ENCODE assay signal across 17 cellular contexts in the genomic region with DNA sequence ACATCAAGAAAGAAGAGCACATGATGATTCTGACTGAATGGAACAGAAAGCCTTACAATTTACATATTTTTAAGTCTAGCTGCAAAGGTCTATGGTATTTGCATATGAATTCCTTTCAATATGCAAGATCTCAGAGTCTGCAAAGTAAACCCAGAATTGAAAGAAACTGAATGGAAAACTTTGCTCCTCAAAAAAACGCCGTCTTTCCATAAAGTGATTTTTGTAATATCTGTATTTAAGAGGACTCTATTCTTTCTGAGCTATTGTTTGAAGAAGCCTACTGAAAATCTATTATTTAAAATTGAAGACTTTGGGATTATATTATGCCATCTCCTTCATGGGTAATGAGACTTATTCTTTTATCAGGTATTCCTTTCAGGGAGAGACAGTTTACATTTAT.
DNase-seq lines count a peak whose midpoint lies in the region.
"Had no signal": no experiment of that assay in that cellular context is flagged by ENCODE, and none has a peak within 500 bp of the region (broad histone marks: within the 10 kb centered on the region; RNA-seq: fewer than 3 reads in every experiment).

No MANE protein-coding gene starts in this region.

- peaks cover 30% of the 10 kb centered on the region for H3K4me1 ChIP-seq in HUES48 (ENCODE audit: control insufficient read depth, insufficient read depth, low read length)
- peaks cover 22% of the 10 kb centered on the region for H3K4me1 ChIP-seq in iPS-20b (ENCODE audit: insufficient read depth, low read length)
- H3K4me1 ChIP-seq: BLaER1 treated with 17β-estradiol and CSF1 and Interleukin-3, amounts not matched to agents 10 nM and 100 nM; Caco-2 had no signal

- in situ Hi-C loops in G401 (cut with HindIII; ENCODE audit: low sequenced_read_pairs) = no loop called here

- H3K36me3 ChIP-seq in HUES48 (ENCODE audit: control insufficient read depth, insufficient read depth, low read length) (no peaks in the 10 kb centered on the region), iPS-20b (ENCODE audit: insufficient read depth, low read depth, low read length) (no peaks in the 10 kb centered on the region)
- H3K36me3 ChIP-seq: BLaER1 treated with 17β-estradiol and CSF1 and Interleukin-3, amounts not matched to agents 10 nM and 100 nM had no signal

- H3K27ac ChIP-seq in HUES48 (ENCODE audit: low read depth, low read length) = peak overlapping the region; percentile 40
- peak overlapping the region; percentile 38 for H3K27ac ChIP-seq in iPS-20b (ENCODE audit: low read length)
- H3K27ac ChIP-seq: BLaER1 treated with 17β-estradiol and CSF1 and Interleukin-3, amounts not matched to agents 10 nM and 100 nM; C4-2B had no signal

- H3K9ac ChIP-seq in HUES48 (ENCODE audit: low read depth, low read length) (no peak overlapping the region), iPS-20b (ENCODE audit: low read depth, low read length) (no peak overlapping the region)
- H3K9ac ChIP-seq: BLaER1 treated with 17β-estradiol and CSF1 and Interleukin-3, amounts not matched to agents 10 nM and 100 nM had no signal

- H3K4me3 ChIP-seq in HUES48 (ENCODE audit: low read depth, low read length) (peak overlapping the region; percentile 18), iPS-20b (ENCODE audit: low read length) (no peak overlapping the region; the same call in 1 of the 2 replicates)
- H3K4me3 ChIP-seq: BLaER1 treated with 17β-estradiol and CSF1 and Interleukin-3, amounts not matched to agents 10 nM and 100 nM; GM12878 had no signal

- H3K27me3 ChIP-seq in HUES48 (ENCODE audit: control insufficient read depth, insufficient read depth, low read length) (no peaks in the 10 kb centered on the region), iPS-20b (ENCODE audit: insufficient read depth, low read length) (no peaks in the 10 kb centered on the region)
- H3K27me3 ChIP-seq: BLaER1 treated with 17β-estradiol and CSF1 and Interleukin-3, amounts not matched to agents 10 nM and 100 nM had no signal

- intact Hi-C loops in posterior cingulate gyrus (cut with DNase I) = no loop called here

- DNase-seq in G401 (ENCODE audit: low spot score) (no peak), AG20443 (ENCODE audit: low spot score) (no peak), posterior cingulate gyrus (no peak)
- DNase-seq: 8988T; ACHN; AML-193; Caco-2; Calu3; CD4-positive, alpha-beta T cell; CD8-positive, alpha-beta T cell; DMS79 treated with DMSO at 0.1 percent for 48 hours; GDM1 had no signal

- H3K9me3 ChIP-seq in HUES48 (ENCODE audit: control insufficient read depth, insufficient read depth, low read length) = no peaks in the 10 kb centered on the region
- H3K9me3 ChIP-seq in iPS-20b (ENCODE audit: insufficient read depth, low read depth, low read length) = no peaks in the 10 kb centered on the region
- H3K9me3 ChIP-seq: BLaER1 treated with 17β-estradiol and CSF1 and Interleukin-3, amounts not matched to agents 10 nM and 100 nM; Caco-2 had no signal
